ENCODE assay signal across 8 cellular contexts in genomic region chr7:18666107-18666728, GRCh38.
DNase-seq lines count a peak whose midpoint lies in the region; ATAC-seq and TF ChIP-seq lines count a peak whose summit lies in the region.

No MANE protein-coding gene starts in this region.

- intact Hi-C loops in left lung (cut with DNase I), result no loop called here

- H3K36me3 ChIP-seq in left lung, result no peaks in the 10 kb centered on the region

- ATAC-seq in GM19035 (IDR thresholded peaks at IDR 0.05; ENCODE audit: unreplicated experiment), result peak; percentile 99
- peak; percentile 98 for ATAC-seq in HG03139 (IDR thresholded peaks at IDR 0.05; ENCODE audit: unreplicated experiment)
- ATAC-seq in activated CD4-positive, CD25-positive, alpha-beta regulatory T cell treated with anti-CD3 and anti-CD28 coated beads, Interleukin-2, amount 50 U/mL, for 24 hours, result peak; percentile 58 to 68
- ATAC-seq in left lung, result peak; percentile 93

- H3K4me1 ChIP-seq in left lung, result peaks cover 0 to 10% of the 10 kb centered on the region in 2 donors

- DNase-seq in C1 segment of cervical spinal cord (lab: John Stamatoyannopoulos, UW), result peak in 12 of 14 donors; percentile 12 to 67 (median 46)
- DNase-seq in NCI-H345 (lab: John Stamatoyannopoulos, UW), result peak; percentile 64
- DNase-seq in cerebellum (ENCODE audit: low spot score), result peak; percentile 41
- DNase-seq in left lung, result peak; percentile 81
- DNase-seq in stimulated activated CD4-positive, alpha-beta T cell treated with anti-CD3 and anti-CD28 coated beads, Interleukin-4, amount 100 ng/mL, for 48 hours (ENCODE audit: low read depth in 2 of 2), result peak; percentile 43 to 46

- TF ChIP-seq CTCF in left lung (IDR thresholded peaks at IDR 0.05), result peak; percentile 74 to 86

- no peaks in the 10 kb centered on the region for H3K27me3 ChIP-seq in left lung

- H3K27ac ChIP-seq in left lung, result no peak overlapping the region

- no peaks in the 10 kb centered on the region for H3K9me3 ChIP-seq in left lung

- no peak overlapping the region for H3K4me3 ChIP-seq in left lung
